ENCODE assay signal across 9 cellular contexts in the genomic region with DNA sequence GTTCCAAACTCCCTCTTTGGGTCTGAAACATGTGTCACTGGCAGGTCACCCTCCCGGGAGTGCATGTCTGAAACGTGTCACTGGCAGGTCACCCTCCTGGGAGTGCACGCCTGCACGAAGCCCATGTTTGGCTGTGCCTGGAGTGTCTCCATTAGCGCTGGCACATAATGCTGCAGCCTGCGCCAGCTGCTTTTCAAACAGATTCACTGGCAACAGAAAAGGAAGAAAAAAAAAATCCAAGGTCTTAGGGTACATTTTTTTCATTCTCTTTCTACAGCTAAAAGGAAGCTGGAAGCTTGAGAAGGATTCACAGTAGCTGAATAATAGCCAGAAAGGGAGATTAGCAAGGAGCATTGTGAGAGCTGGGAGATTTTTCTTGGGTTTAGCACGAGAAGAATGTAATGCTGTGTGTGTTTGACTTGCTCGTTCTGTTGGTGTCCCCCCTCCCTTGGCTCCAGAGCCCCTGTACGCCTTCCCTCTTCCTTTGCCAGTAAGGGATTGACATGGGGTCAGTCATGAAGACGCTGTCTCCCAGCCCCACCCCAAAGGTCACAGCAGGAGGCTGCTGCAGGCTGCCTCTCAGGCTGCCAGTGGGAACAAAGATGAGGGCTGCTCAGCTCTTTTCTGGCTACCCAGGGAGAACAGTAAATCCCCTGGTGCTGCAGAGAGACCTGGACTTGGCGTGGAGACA. TPM values are rescaled to one million over a fixed set of nuclear protein-coding genes. Genes with fewer than 3 reads are reported as not detected.
DNase-seq lines count a peak whose midpoint lies in the region; ATAC-seq and TF ChIP-seq lines count a peak whose summit lies in the region.
"Had no signal": no experiment of that assay in that cellular context is flagged by ENCODE, and none has a peak within 500 bp of the region (broad histone marks: within the 10 kb centered on the region; RNA-seq: fewer than 3 reads in every experiment).

No MANE protein-coding gene starts in this region.

- no peaks in the 10 kb centered on the region for H3K36me3 ChIP-seq in heart left ventricle

- H3K9me3 ChIP-seq in heart left ventricle = peaks cover 0 to 11% (median 0%) of the 10 kb centered on the region in 12 donors

- ATAC-seq in heart left ventricle (peak; percentile 94 to 97 (median 96)), GM18870 (IDR thresholded peaks at IDR 0.05; ENCODE audit: unreplicated experiment) (no peak)

- H3K4me1 Mint-ChIP-seq in activated naive CD8-positive, alpha-beta T cell treated with anti-CD3 and anti-CD28 coated beads for 36 hours = no peaks in the 10 kb centered on the region
- H3K4me1 Mint-ChIP-seq: activated B cell treated with CpG ODN at 0.5 μM for 24 hours had no signal

- H3K4me3 ChIP-seq in heart left ventricle = peak overlapping the region in 8 of 12 donors; percentile 17 to 41 (median 25)

- no peak for TF ChIP-seq CTCF in VCaP (conservative IDR thresholded peaks at IDR 0.05)
- TF ChIP-seq CTCF in heart left ventricle (IDR thresholded peaks at IDR 0.05) = no peak

- H3K4me3 Mint-ChIP-seq in activated naive CD8-positive, alpha-beta T cell treated with anti-CD3 and anti-CD28 coated beads for 36 hours = no peak overlapping the region
- H3K4me3 Mint-ChIP-seq: activated B cell treated with CpG ODN at 0.5 μM for 24 hours had no signal

- H3K27me3 ChIP-seq in heart left ventricle = no peaks in the 10 kb centered on the region

- H3K27me3 Mint-ChIP-seq in activated naive CD8-positive, alpha-beta T cell treated with anti-CD3 and anti-CD28 coated beads for 36 hours = peaks cover 8% of the 10 kb centered on the region

- H3K9me3 Mint-ChIP-seq in activated naive CD8-positive, alpha-beta T cell treated with anti-CD3 and anti-CD28 coated beads for 36 hours = peaks cover 8% of the 10 kb centered on the region

- WGBS in heart left ventricle, 4 donors = 4 to 7% (median 5%) methylated on average over 11 of the region's 11 CpGs

- no peaks in the 10 kb centered on the region for H3K36me3 Mint-ChIP-seq in activated naive CD8-positive, alpha-beta T cell treated with anti-CD3 and anti-CD28 coated beads for 36 hours

- H3K27ac ChIP-seq in VCaP (peak overlapping the region; percentile 91), heart left ventricle (peak overlapping the region; percentile 53 to 90 (median 84))

- TF ChIP-seq POLR2A in heart left ventricle (IDR thresholded peaks at IDR 0.05) = no peak

- H3K4me1 ChIP-seq in heart left ventricle = peaks cover 0 to 39% (median 22%) of the 10 kb centered on the region in 12 donors

- DNase-seq in DMS79 treated with DMSO at 0.1 percent for 48 hours (lab: John Stamatoyannopoulos, UW) (peak; percentile 57), heart left ventricle (peak; percentile 79 to 91 (median 87)), posterior cingulate gyrus (peak in 8 of 10 donors; percentile 19 to 92 (median 44)), activated T-cell treated with anti-CD3 and anti-CD28 coated beads for 4 hours (no peak)
- DNase-seq in activated naive CD8-positive, alpha-beta T cell treated with anti-CD3 and anti-CD28 coated beads for 36 hours = no peak
- DNase-seq in activated CD4-positive, alpha-beta T cell treated with anti-CD3 and anti-CD28 coated beads, Interleukin-2, amount 50 U/mL, for 48 hours = no peak
- DNase-seq: activated B cell treated with CpG ODN at 0.5 μM for 24 hours had no signal

- no peak overlapping the region for H3K27ac Mint-ChIP-seq in activated naive CD8-positive, alpha-beta T cell treated with anti-CD3 and anti-CD28 coated beads for 36 hours
- H3K27ac Mint-ChIP-seq: activated B cell treated with CpG ODN at 0.5 μM for 24 hours had no signal

- intact Hi-C loops in heart left ventricle (cut with DNase I) = loop anchor here in 6 of 10 donors (10.0 kb wide), 6 partner anchors 145 to 825 kb away; partner anchors contain the start of genes CCDC110 (in 3 of the 6), CFAP97 (in 1 of the 6) and SNX25 (in 1 of the 6)
- intact Hi-C loops in posterior cingulate gyrus (cut with DNase I) = loop anchor here (10.0 kb wide), 2 partner anchors 285 to 605 kb away; partner anchors contain the start of gene UFSP2

RNA-seq across cellular contexts. Expression of gene TLR3, which starts 39.1 kb away (rescaled TPM):
- 10 to 100 TPM in 2 of 9 donors, 1 to 10 TPM in 7; 1.7 to 18.6 (median 3.5) TPM for total RNA-seq in heart left ventricle
- polyA plus RNA-seq in heart left ventricle = 1 to 10 TPM in 1 of 2 donors, under 1 TPM in 1; 0.69 to 1.0 TPM
- not detected for total RNA-seq in activated naive CD8-positive, alpha-beta T cell treated with anti-CD3 and anti-CD28 coated beads for 36 hours
- total RNA-seq: activated B cell treated with CpG ODN at 0.5 μM for 24 hours had no signal

Comparison
In these comparisons a context has a peak if more than half of its experiments do, and no peak if none do; other contexts are left out.
1. DNase-seq: peak in DMS79 treated with DMSO at 0.1 percent for 48 hours (single experiment), heart left ventricle (5 of 5) and posterior cingulate gyrus (8 of 10); none in activated T-cell treated with anti-CD3 and anti-CD28 coated beads for 4 hours (single experiment), activated naive CD8-positive, alpha-beta T cell treated with anti-CD3 and anti-CD28 coated beads for 36 hours (single experiment) and activated CD4-positive, alpha-beta T cell treated with anti-CD3 and anti-CD28 coated beads, Interleukin-2, amount 50 U/mL, for 48 hours (0 of 2).